ENCODE assay signal across 9 cellular contexts in genomic region chr4:108324450-108324849, GRCh38.
"Had no signal": no experiment of that assay in that cellular context is flagged by ENCODE, and none has a peak within 500 bp of the region (broad histone marks: within the 10 kb centered on the region; RNA-seq: fewer than 3 reads in every experiment).

No MANE protein-coding gene starts in this region.

- H3K9me3 ChIP-seq: HAP-1 had no signal

- H3K4me3 ChIP-seq: GM23248, GM23338, HAP-1 had no signal

- ATAC-seq: GM23338, HCT116 had no signal

- H3K36me3 ChIP-seq: HAP-1 had no signal

- H3K27ac ChIP-seq: GM23248 had no signal

- H2AFZ ChIP-seq: GM23248, GM23338 had no signal

- DNase-seq: GM23248, GOT3, H7, H9, HCEC 1CT, HFFc6 had no signal

- H3K9ac ChIP-seq: GM23248 had no signal

- H3K4me2 ChIP-seq: GM23338 had no signal
